26 cellular contexts compared by ENCODE assay signal in genomic region chr10:10093035-10093434, GRCh38.
"Had no signal": no experiment of that assay in that cellular context is flagged by ENCODE, and none has a peak within 500 bp of the region (broad histone marks: within the 10 kb centered on the region; RNA-seq: fewer than 3 reads in every experiment).

No MANE protein-coding gene starts in this region.

- H3K4me2 ChIP-seq: KMS-11 had no signal

- H3K36me3 Mint-ChIP-seq: activated CD8-positive, alpha-beta memory T cell treated with anti-CD3 and anti-CD28 coated beads, Interleukin-2, amount 10 ng/mL, durations not matched to agents 7 days and 5 days; activated naive CD4-positive, alpha-beta T cell treated with anti-CD3 and anti-CD28 coated beads, Interleukin-2, amount 50 U/mL, for 72 hours had no signal

- H3K36me3 ChIP-seq: ascending aorta, MG63 had no signal

- H3K9me3 ChIP-seq: ascending aorta, body of pancreas, MG63 had no signal

- H3K4me1 Mint-ChIP-seq: activated B cell treated with CpG ODN at 0.5 μM for 24 hours; activated CD4-positive, alpha-beta T cell treated with anti-CD3 and anti-CD28 coated beads, Interleukin-2, amount 10 ng/mL, durations not matched to agents 24 days and 14 days; activated CD8-positive, alpha-beta memory T cell treated with anti-CD3 and anti-CD28 coated beads, Interleukin-2, amount 10 ng/mL, durations not matched to agents 7 days and 5 days; activated naive CD8-positive, alpha-beta T cell treated with anti-CD3 and anti-CD28 coated beads, Interleukin-2, amount 50 U/mL, for 24 hours; central memory CD8-positive, alpha-beta T cell; T-helper 17 cell had no signal

- H3K27ac ChIP-seq: ascending aorta, body of pancreas, KMS-11 had no signal

- H3K27me3 ChIP-seq: ascending aorta, body of pancreas, MG63 had no signal

- H3K4me1 ChIP-seq: ascending aorta, body of pancreas had no signal

- DNase-seq: activated B cell treated with CpG ODN at 0.5 μM for 24 hours; activated CD4-positive, alpha-beta T cell treated with anti-CD3 and anti-CD28 coated beads for 1 hour; activated CD4-positive, alpha-beta T cell treated with anti-CD3 and anti-CD28 coated beads, Interleukin-2, amount 10 ng/mL, durations not matched to agents 24 days and 14 days; activated CD4-positive, alpha-beta T cell treated with anti-CD3 and anti-CD28 coated beads, Interleukin-2, amount 50 U/mL, for 48 hours; activated CD8-positive, alpha-beta memory T cell treated with anti-CD3 and anti-CD28 coated beads, Interleukin-2, amount 10 ng/mL, durations not matched to agents 7 days and 5 days; activated effector memory CD4-positive, alpha-beta T cell treated with anti-CD3 and anti-CD28 coated beads, Interleukin-2, amount 50 U/mL, for 16 hours; activated naive CD4-positive, alpha-beta T cell treated with Interleukin-2 at 50 U/mL for 16 hours; activated naive CD8-positive, alpha-beta T cell treated with anti-CD3 and anti-CD28 coated beads, Interleukin-2, amount 50 U/mL, for 24 hours; activated T-cell treated with anti-CD3 and anti-CD28 coated beads, Interleukin-2, amount 50 U/mL, for 24 hours; amniotic stem cell; MV-4-11; NCI-H1092 treated with DMSO at 0.1 percent for 48 hours; NCI-H1436; NCI-H1694 treated with DMSO at 0.1 percent for 48 hours; NCI-H2029 treated with DMSO at 0.1 percent for 48 hours; NCI-H510A treated with DMSO at 0.1 percent for 48 hours; PC-3; SHP77 treated with DMSO at 0.1 percent for 48 hours; T-helper 17 cell; T-helper 9 cell had no signal

- H3K27ac Mint-ChIP-seq: activated B cell treated with CpG ODN at 0.5 μM for 24 hours; activated CD4-positive, alpha-beta T cell treated with anti-CD3 and anti-CD28 coated beads, Interleukin-2, amount 10 ng/mL, durations not matched to agents 24 days and 14 days; activated CD8-positive, alpha-beta memory T cell treated with anti-CD3 and anti-CD28 coated beads, Interleukin-2, amount 10 ng/mL, durations not matched to agents 7 days and 5 days; activated naive CD4-positive, alpha-beta T cell treated with anti-CD3 and anti-CD28 coated beads, Interleukin-2, amount 50 U/mL, for 72 hours; activated naive CD8-positive, alpha-beta T cell treated with anti-CD3 and anti-CD28 coated beads, Interleukin-2, amount 50 U/mL, for 24 hours; activated T-cell treated with anti-CD3 and anti-CD28 coated beads, Interleukin-2, amount 50 U/mL, for 24 hours; T-helper 17 cell had no signal

- H3K27me3 Mint-ChIP-seq: activated B cell treated with CpG ODN at 0.5 μM for 24 hours; activated CD4-positive, alpha-beta T cell treated with anti-CD3 and anti-CD28 coated beads, Interleukin-2, amount 10 ng/mL, durations not matched to agents 24 days and 14 days; activated CD8-positive, alpha-beta memory T cell treated with anti-CD3 and anti-CD28 coated beads, Interleukin-2, amount 10 ng/mL, durations not matched to agents 7 days and 5 days; activated T-cell treated with anti-CD3 and anti-CD28 coated beads, Interleukin-2, amount 50 U/mL, for 24 hours; central memory CD8-positive, alpha-beta T cell; T-helper 17 cell had no signal

- H3K4me3 Mint-ChIP-seq: activated B cell treated with CpG ODN at 0.5 μM for 24 hours; activated CD4-positive, alpha-beta T cell treated with anti-CD3 and anti-CD28 coated beads, Interleukin-2, amount 10 ng/mL, durations not matched to agents 24 days and 14 days; activated CD8-positive, alpha-beta memory T cell treated with anti-CD3 and anti-CD28 coated beads, Interleukin-2, amount 10 ng/mL, durations not matched to agents 7 days and 5 days; activated naive CD8-positive, alpha-beta T cell treated with anti-CD3 and anti-CD28 coated beads, Interleukin-2, amount 50 U/mL, for 24 hours; activated T-cell treated with anti-CD3 and anti-CD28 coated beads, Interleukin-2, amount 50 U/mL, for 24 hours; central memory CD8-positive, alpha-beta T cell; T-helper 17 cell had no signal

- H3K4me3 ChIP-seq: ascending aorta, body of pancreas, MG63 had no signal

- H3K9ac ChIP-seq: KMS-11 had no signal

- H3K9me3 Mint-ChIP-seq: activated B cell treated with CpG ODN at 0.5 μM for 24 hours; activated CD4-positive, alpha-beta T cell treated with anti-CD3 and anti-CD28 coated beads, Interleukin-2, amount 10 ng/mL, durations not matched to agents 24 days and 14 days; activated naive CD4-positive, alpha-beta T cell treated with anti-CD3 and anti-CD28 coated beads, Interleukin-2, amount 50 U/mL, for 72 hours; activated naive CD8-positive, alpha-beta T cell treated with anti-CD3 and anti-CD28 coated beads, Interleukin-2, amount 50 U/mL, for 24 hours; activated T-cell treated with anti-CD3 and anti-CD28 coated beads, Interleukin-2, amount 50 U/mL, for 24 hours had no signal
